In genomic region chr15:99631256-99631655, GRCh38 we compare ENCODE assay signal across 8 cellular contexts.
DNase-seq lines count a peak whose midpoint lies in the region; ATAC-seq and TF ChIP-seq lines count a peak whose summit lies in the region.

No MANE protein-coding gene starts in this region.

- peaks cover 16% of the 10 kb centered on the region for H3K36me3 ChIP-seq in left ventricle myocardium inferior

- H3K36me3 Mint-ChIP-seq in WTC11: peaks cover 31% of the 10 kb centered on the region

- no peaks in the 10 kb centered on the region for H3K27me3 Mint-ChIP-seq in WTC11 (ENCODE audit: low read depth)

- H3K4me3 ChIP-seq in GM12864 (ENCODE audit: low read depth, low read length) (no peak overlapping the region), left ventricle myocardium inferior (no peak overlapping the region)

- peaks cover 15% of the 10 kb centered on the region for H3K9me3 Mint-ChIP-seq in WTC11

- DNase-seq in GM12864 (ENCODE audit: low read depth) (peak; percentile 58), KBM-7 (peak; percentile 51), left ventricle myocardium inferior (no peak), WTC11 (ENCODE audit: low spot score) (no peak), NCI-H146 (lab: John Stamatoyannopoulos, UW) (no peak)
- DNase-seq in activated CD4-positive, alpha-beta T cell treated with anti-CD3 and anti-CD28 coated beads, Interleukin-2, amount 50 U/mL, for 4 hours: no peak
- DNase-seq in central memory CD4-positive, alpha-beta T cell: no peak

- intact Hi-C loops in left ventricle myocardium inferior (cut with micrococcal nuclease): no loop called here

- peaks cover 58% of the 10 kb centered on the region for H3K4me1 Mint-ChIP-seq in WTC11

- in situ Hi-C loops in KBM-7 (cut with MboI; ENCODE audit: low pct_unique_long_range_greater_than_20kb, low sequenced_read_pairs): no loop called here

- H3K4me1 ChIP-seq in left ventricle myocardium inferior: peaks cover 95% of the 10 kb centered on the region

- no peaks in the 10 kb centered on the region for H3K27me3 ChIP-seq in left ventricle myocardium inferior (ENCODE audit: low read depth)

- H3K27ac ChIP-seq in left ventricle myocardium inferior (replicated peaks): peak overlapping the region; percentile 70

- H3K4me3 Mint-ChIP-seq in WTC11: no peak overlapping the region

- H3K9me3 ChIP-seq in left ventricle myocardium inferior (replicated peaks): no peaks in the 10 kb centered on the region

- CTCF ChIA-PET in WTC11 (lab: Charles Lee): no interaction called here

- peak; percentile 89 for ATAC-seq in GM21528 (IDR thresholded peaks at IDR 0.05; ENCODE audit: low FRiP score, unreplicated experiment)
- ATAC-seq in WTC11: no peak

- POLR2A ChIA-PET in WTC11 (lab: Charles Lee): no interaction called here

- TF ChIP-seq CTCF in GM12864 (IDR thresholded peaks at IDR 0.05; ENCODE audit: low read depth, low read length, missing control alignments) (no peak), left ventricle myocardium inferior (IDR thresholded peaks at IDR 0.05; ENCODE audit: borderline replicate concordance) (no peak), WTC11 (IDR thresholded peaks at IDR 0.05) (no peak)

- H3K27ac Mint-ChIP-seq in WTC11: no peak overlapping the region

TF ChIP-seq in WTC11, 78 proteins besides CTCF, POLR2A, EP300 and RAD21:
- TF ChIP-seq JUN (CRISPR knock-in tag; IDR thresholded peaks at IDR 0.05) (no peak), NFE2L1 (CRISPR knock-in tag; IDR thresholded peaks at IDR 0.05) (no peak), E2F5 (CRISPR knock-in tag; IDR thresholded peaks at IDR 0.05) (no peak), MXD4 (CRISPR knock-in tag; IDR thresholded peaks at IDR 0.05; ENCODE audit: borderline replicate concordance) (no peak), HMGA2 (CRISPR knock-in tag; IDR thresholded peaks at IDR 0.05) (no peak), ZNF425 (CRISPR knock-in tag; conservative IDR thresholded peaks at IDR 0.05) (no peak), IRF1 (CRISPR knock-in tag; IDR thresholded peaks at IDR 0.05) (no peak), ZNF396 (CRISPR knock-in tag; IDR thresholded peaks at IDR 0.05; ENCODE audit: borderline replicate concordance) (no peak), ZNF423 (CRISPR knock-in tag; IDR thresholded peaks at IDR 0.05) (no peak), ZNF532 (CRISPR knock-in tag; IDR thresholded peaks at IDR 0.05; ENCODE audit: borderline replicate concordance) (no peak), RELA (CRISPR knock-in tag; IDR thresholded peaks at IDR 0.05; ENCODE audit: borderline replicate concordance) (no peak)

Comparison
In these comparisons a context has a peak if more than half of its experiments do, and no peak if none do; other contexts are left out.
1. DNase-seq: peak in GM12864 (single experiment) and KBM-7 (single experiment); none in left ventricle myocardium inferior (single experiment), WTC11 (single experiment), activated CD4-positive, alpha-beta T cell treated with anti-CD3 and anti-CD28 coated beads, Interleukin-2, amount 50 U/mL, for 4 hours (0 of 2), central memory CD4-positive, alpha-beta T cell (single experiment) and NCI-H146 (single experiment).